In the genomic region with DNA sequence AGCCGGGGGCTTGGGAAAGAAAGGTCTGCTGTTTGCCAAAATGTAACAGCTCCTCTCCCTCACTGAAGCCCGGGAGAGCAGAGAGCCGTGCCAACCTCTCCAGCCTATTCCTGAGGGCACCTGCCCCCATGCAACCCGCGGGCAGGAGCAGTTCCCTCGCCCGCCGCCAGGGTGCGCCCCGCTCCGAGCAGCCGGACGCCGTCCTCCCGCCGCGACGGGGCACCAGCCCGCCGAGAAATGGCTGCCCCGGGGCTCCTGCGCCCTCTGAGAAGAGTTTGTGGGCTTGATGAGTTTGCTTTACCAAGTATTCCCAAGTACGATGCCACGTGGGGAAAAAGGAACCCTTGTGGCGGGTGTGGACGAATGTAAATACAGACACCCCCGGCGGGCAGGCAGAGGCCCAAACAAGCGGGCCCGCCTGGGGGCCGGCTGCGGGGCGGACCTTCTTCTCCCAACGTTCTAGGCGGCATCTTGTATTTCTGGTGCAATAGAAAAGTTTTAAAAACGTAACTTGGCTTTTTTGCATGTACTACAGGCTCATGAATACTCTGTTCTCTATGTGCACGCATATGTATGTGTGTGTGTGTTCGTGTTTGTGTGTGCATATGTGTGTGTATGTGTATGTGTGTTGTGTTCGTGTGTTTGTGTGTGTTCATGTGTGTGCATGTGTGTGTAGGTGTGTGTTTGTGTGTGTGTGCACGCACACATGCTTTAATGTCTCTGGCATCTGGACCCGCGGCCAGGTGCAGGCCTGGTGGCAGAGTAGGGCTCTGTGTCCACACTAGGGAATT, we compare ENCODE assay signal across 2 cellular contexts.
TF ChIP-seq lines count a peak whose summit lies in the region.

No MANE protein-coding gene starts in this region.

TF ChIP-seq in GM23338, 12 proteins besides CTCF, POLR2A, EP300 and RAD21 (continues in another document):
- TF ChIP-seq ZNF462 (CRISPR knock-in tag; IDR thresholded peaks at IDR 0.05) (no peak), STAT1 (IDR thresholded peaks at IDR 0.05; ENCODE audit: unreplicated experiment) (no peak), EZH2phosphoT487 (IDR thresholded peaks at IDR 0.05; ENCODE audit: unreplicated experiment) (no peak), ZNF114 (CRISPR knock-in tag; IDR thresholded peaks at IDR 0.05) (no peak), EZH2 (IDR thresholded peaks at IDR 0.05; ENCODE audit: low read depth, unreplicated experiment) (no peak), ZNF331 (CRISPR knock-in tag; IDR thresholded peaks at IDR 0.05; ENCODE audit: low read depth) (no peak)
- TF ChIP-seq, protein P1, sequence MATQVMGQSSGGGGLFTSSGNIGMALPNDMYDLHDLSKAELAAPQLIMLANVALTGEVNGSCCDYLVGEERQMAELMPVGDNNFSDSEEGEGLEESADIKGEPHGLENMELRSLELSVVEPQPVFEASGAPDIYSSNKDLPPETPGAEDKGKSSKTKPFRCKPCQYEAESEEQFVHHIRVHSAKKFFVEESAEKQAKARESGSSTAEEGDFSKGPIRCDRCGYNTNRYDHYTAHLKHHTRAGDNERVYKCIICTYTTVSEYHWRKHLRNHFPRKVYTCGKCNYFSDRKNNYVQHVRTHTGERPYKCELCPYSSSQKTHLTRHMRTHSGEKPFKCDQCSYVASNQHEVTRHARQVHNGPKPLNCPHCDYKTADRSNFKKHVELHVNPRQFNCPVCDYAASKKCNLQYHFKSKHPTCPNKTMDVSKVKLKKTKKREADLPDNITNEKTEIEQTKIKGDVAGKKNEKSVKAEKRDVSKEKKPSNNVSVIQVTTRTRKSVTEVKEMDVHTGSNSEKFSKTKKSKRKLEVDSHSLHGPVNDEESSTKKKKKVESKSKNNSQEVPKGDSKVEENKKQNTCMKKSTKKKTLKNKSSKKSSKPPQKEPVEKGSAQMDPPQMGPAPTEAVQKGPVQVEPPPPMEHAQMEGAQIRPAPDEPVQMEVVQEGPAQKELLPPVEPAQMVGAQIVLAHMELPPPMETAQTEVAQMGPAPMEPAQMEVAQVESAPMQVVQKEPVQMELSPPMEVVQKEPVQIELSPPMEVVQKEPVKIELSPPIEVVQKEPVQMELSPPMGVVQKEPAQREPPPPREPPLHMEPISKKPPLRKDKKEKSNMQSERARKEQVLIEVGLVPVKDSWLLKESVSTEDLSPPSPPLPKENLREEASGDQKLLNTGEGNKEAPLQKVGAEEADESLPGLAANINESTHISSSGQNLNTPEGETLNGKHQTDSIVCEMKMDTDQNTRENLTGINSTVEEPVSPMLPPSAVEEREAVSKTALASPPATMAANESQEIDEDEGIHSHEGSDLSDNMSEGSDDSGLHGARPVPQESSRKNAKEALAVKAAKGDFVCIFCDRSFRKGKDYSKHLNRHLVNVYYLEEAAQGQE (IDR thresholded peaks at IDR 0.05; ENCODE audit: unreplicated experiment), result no peak

TF ChIP-seq in HepG2, 621 proteins besides CTCF, POLR2A, EP300 and RAD21 (continued from another document and continues in another):
- TF ChIP-seq ZNF563 (CRISPR knock-in tag; IDR thresholded peaks at IDR 0.05) (0 out of 2 replicates have a peak, but pooled peaks have one; percentile 35), RCOR2 (CRISPR knock-in tag; IDR thresholded peaks at IDR 0.05) (no peak), ARID2 (CRISPR knock-in tag; IDR thresholded peaks at IDR 0.05; ENCODE audit: borderline replicate concordance) (0 out of 2 replicates have a peak, but pooled peaks have one; percentile 44), ZBTB20 (CRISPR knock-in tag; IDR thresholded peaks at IDR 0.05; ENCODE audit: borderline replicate concordance, low read depth) (no peak), ZSCAN20 (CRISPR knock-in tag; IDR thresholded peaks at IDR 0.05; ENCODE audit: borderline replicate concordance) (peak; percentile 55; the same call in 1 of the 2 replicates), MZF1 (CRISPR knock-in tag; IDR thresholded peaks at IDR 0.05; ENCODE audit: borderline replicate concordance) (no peak), HMGA1 (CRISPR knock-in tag; conservative IDR thresholded peaks at IDR 0.05) (no peak), ZNF768 (CRISPR knock-in tag; IDR thresholded peaks at IDR 0.05) (peak; percentile 63; the same call in 1 of the 2 replicates), WIZ (CRISPR knock-in tag; IDR thresholded peaks at IDR 0.05) (peak; percentile 82; the same call in 1 of the 2 replicates), ZNF570 (CRISPR knock-in tag; IDR thresholded peaks at IDR 0.05; ENCODE audit: borderline replicate concordance) (no peak), GATAD1 (CRISPR knock-in tag; IDR thresholded peaks at IDR 0.05) (peak; percentile 31; the same call in 1 of the 2 replicates), ZNF251 (CRISPR knock-in tag; IDR thresholded peaks at IDR 0.05) (no peak), ZNF703 (CRISPR knock-in tag; IDR thresholded peaks at IDR 0.05; ENCODE audit: borderline replicate concordance) (no peak), ZNF30 (CRISPR knock-in tag; IDR thresholded peaks at IDR 0.05) (no peak), REL (CRISPR knock-in tag; conservative IDR thresholded peaks at IDR 0.05) (no peak), NR2F6 (IDR thresholded peaks at IDR 0.05) (no peak), NR2F6 (CRISPR knock-in tag; IDR thresholded peaks at IDR 0.05) (peak; percentile 34; the same call in 1 of the 2 replicates), CBFB (CRISPR knock-in tag; IDR thresholded peaks at IDR 0.05) (0 out of 2 replicates have a peak, but pooled peaks have one; percentile 48), ZKSCAN5 (CRISPR knock-in tag; IDR thresholded peaks at IDR 0.05) (no peak), ARID5B (CRISPR knock-in tag; IDR thresholded peaks at IDR 0.05) (peak; percentile 31; the same call in 1 of the 2 replicates), CBX2 (IDR thresholded peaks at IDR 0.05; ENCODE audit: low read depth, low read length) (no peak), CBX2 (CRISPR knock-in tag; IDR thresholded peaks at IDR 0.05; ENCODE audit: low read depth) (no peak), BHLHE40 (IDR thresholded peaks at IDR 0.05; ENCODE audit: low read length) (0 out of 2 replicates have a peak, but pooled peaks have one; percentile 25), ZFP90 (CRISPR knock-in tag; IDR thresholded peaks at IDR 0.05; ENCODE audit: borderline replicate concordance) (peak; percentile 21; the same call in 1 of the 2 replicates), PHB2 (IDR thresholded peaks at IDR 0.05; ENCODE audit: partially characterized antibody) (no peak), MYNN (CRISPR knock-in tag; IDR thresholded peaks at IDR 0.05; ENCODE audit: low read depth) (no peak), SMYD3 (CRISPR knock-in tag; IDR thresholded peaks at IDR 0.05) (no peak), ZNF350 (CRISPR knock-in tag; IDR thresholded peaks at IDR 0.05; ENCODE audit: borderline replicate concordance, low read depth) (no peak; the same call in 1 of the 2 replicates), ZFYVE20 (CRISPR knock-in tag; IDR thresholded peaks at IDR 0.05; ENCODE audit: borderline replicate concordance, low read depth) (no peak), ETV6 (CRISPR knock-in tag; conservative IDR thresholded peaks at IDR 0.05) (0 out of 2 replicates have a peak, but pooled peaks have one; percentile 53), NFE2 (CRISPR knock-in tag; IDR thresholded peaks at IDR 0.05) (no peak), ZNF12 (CRISPR knock-in tag; IDR thresholded peaks at IDR 0.05) (no peak), ZNF205 (CRISPR knock-in tag; IDR thresholded peaks at IDR 0.05) (no peak), TCF7L2 (IDR thresholded peaks at IDR 0.05; ENCODE audit: low read depth, low read length) (no peak), ZNF772 (CRISPR knock-in tag; IDR thresholded peaks at IDR 0.05) (peak; percentile 66), ZNF138 (CRISPR knock-in tag; IDR thresholded peaks at IDR 0.05; ENCODE audit: low read depth) (no peak), ZNF775 (CRISPR knock-in tag; IDR thresholded peaks at IDR 0.05; ENCODE audit: borderline replicate concordance) (no peak), HIVEP1 (CRISPR knock-in tag; IDR thresholded peaks at IDR 0.05) (no peak), ARNT2 (CRISPR knock-in tag; IDR thresholded peaks at IDR 0.05; ENCODE audit: low read depth) (no peak), MBNL3 (CRISPR knock-in tag; conservative IDR thresholded peaks at IDR 0.05) (no peak), ISL2 (CRISPR knock-in tag; IDR thresholded peaks at IDR 0.05) (peak; percentile 66), ARHGAP35 (CRISPR knock-in tag; IDR thresholded peaks at IDR 0.05; ENCODE audit: borderline replicate concordance) (0 out of 2 replicates have a peak, but pooled peaks have one; percentile 71), RBAK (CRISPR knock-in tag; IDR thresholded peaks at IDR 0.05) (no peak)
- TF ChIP-seq, protein P2, sequence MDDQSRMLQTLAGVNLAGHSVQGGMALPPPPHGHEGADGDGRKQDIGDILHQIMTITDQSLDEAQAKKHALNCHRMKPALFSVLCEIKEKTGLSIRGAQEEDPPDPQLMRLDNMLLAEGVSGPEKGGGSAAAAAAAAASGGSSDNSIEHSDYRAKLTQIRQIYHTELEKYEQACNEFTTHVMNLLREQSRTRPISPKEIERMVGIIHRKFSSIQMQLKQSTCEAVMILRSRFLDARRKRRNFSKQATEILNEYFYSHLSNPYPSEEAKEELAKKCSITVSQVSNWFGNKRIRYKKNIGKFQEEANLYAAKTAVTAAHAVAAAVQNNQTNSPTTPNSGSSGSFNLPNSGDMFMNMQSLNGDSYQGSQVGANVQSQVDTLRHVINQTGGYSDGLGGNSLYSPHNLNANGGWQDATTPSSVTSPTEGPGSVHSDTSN (CRISPR knock-in tag; IDR thresholded peaks at IDR 0.05; ENCODE audit: borderline replicate concordance), result 0 out of 2 replicates have a peak, but pooled peaks have one; percentile 33
- TF ChIP-seq, protein P3, sequence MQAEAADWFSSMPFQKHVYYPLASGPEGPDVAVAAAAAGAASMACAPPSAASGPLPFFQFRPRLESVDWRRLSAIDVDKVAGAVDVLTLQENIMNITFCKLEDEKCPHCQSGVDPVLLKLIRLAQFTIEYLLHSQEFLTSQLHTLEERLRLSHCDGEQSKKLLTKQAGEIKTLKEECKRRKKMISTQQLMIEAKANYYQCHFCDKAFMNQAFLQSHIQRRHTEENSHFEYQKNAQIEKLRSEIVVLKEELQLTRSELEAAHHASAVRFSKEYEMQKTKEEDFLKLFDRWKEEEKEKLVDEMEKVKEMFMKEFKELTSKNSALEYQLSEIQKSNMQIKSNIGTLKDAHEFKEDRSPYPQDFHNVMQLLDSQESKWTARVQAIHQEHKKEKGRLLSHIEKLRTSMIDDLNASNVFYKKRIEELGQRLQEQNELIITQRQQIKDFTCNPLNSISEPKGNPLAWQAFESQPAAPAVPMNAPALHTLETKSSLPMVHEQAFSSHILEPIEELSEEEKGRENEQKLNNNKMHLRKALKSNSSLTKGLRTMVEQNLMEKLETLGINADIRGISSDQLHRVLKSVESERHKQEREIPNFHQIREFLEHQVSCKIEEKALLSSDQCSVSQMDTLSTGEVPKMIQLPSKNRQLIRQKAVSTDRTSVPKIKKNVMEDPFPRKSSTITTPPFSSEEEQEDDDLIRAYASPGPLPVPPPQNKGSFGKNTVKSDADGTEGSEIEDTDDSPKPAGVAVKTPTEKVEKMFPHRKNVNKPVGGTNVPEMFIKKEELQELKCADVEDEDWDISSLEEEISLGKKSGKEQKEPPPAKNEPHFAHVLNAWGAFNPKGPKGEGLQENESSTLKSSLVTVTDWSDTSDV (CRISPR knock-in tag; IDR thresholded peaks at IDR 0.05), result no peak
- TF ChIP-seq, protein P4, sequence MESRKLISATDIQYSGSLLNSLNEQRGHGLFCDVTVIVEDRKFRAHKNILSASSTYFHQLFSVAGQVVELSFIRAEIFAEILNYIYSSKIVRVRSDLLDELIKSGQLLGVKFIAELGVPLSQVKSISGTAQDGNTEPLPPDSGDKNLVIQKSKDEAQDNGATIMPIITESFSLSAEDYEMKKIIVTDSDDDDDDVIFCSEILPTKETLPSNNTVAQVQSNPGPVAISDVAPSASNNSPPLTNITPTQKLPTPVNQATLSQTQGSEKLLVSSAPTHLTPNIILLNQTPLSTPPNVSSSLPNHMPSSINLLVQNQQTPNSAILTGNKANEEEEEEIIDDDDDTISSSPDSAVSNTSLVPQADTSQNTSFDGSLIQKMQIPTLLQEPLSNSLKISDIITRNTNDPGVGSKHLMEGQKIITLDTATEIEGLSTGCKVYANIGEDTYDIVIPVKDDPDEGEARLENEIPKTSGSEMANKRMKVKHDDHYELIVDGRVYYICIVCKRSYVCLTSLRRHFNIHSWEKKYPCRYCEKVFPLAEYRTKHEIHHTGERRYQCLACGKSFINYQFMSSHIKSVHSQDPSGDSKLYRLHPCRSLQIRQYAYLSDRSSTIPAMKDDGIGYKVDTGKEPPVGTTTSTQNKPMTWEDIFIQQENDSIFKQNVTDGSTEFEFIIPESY (CRISPR knock-in tag; IDR thresholded peaks at IDR 0.05), result peak; percentile 69
- TF ChIP-seq, protein P5, sequence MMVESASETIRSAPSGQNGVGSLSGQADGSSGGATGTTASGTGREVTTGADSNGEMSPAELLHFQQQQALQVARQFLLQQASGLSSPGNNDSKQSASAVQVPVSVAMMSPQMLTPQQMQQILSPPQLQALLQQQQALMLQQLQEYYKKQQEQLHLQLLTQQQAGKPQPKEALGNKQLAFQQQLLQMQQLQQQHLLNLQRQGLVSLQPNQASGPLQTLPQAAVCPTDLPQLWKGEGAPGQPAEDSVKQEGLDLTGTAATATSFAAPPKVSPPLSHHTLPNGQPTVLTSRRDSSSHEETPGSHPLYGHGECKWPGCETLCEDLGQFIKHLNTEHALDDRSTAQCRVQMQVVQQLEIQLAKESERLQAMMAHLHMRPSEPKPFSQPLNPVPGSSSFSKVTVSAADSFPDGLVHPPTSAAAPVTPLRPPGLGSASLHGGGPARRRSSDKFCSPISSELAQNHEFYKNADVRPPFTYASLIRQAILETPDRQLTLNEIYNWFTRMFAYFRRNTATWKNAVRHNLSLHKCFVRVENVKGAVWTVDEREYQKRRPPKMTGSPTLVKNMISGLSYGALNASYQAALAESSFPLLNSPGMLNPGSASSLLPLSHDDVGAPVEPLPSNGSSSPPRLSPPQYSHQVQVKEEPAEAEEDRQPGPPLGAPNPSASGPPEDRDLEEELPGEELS (CRISPR knock-in tag; IDR thresholded peaks at IDR 0.05), result 0 out of 2 replicates have a peak, but pooled peaks have one; percentile 18
